ENCODE assay signal across 18 cellular contexts in the genomic region with DNA sequence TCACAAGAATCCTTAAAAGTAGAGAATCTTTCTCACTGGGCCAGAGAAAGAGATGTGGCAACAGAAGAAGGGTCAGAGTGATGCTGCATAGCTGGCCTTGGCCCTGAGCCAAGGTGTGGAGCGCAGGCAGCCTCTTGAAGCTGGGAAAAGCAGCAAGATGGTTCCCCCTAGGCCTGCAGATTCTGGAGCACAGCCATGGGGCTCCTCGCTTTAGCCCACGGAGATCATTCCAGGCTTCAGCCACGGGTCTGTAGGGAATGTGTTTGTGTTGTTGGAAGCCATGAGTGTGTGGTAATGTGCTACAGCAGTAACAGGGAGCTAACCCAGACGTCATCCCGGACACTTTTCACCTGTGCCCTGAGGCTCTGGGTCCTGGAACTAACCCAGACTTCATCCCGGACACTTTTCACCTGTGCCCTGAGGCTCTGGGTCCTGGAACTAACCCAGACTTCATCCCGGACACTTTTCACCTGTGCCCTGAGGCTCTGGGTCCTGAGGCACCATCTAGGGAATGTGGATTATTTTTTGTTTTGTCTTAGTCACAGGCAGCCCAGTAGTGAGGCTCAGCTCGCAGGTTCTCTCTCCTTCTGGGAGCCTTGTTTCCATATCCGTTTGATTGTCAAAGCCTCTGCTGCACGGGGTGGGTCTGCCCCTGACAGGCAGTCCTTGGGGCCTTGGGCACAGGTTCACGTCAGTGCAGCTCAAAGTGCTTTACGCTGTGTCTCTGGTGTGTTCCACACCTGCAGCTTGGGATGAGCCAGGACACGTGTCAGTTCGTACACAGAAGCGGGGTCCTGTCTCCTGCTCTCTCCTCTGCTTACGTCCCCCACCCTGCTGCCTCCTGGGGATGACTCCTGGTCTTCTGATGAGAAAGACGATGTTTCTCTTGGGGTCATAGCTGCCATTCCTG. TPM values are rescaled to one million over a fixed set of nuclear protein-coding genes. Genes with fewer than 3 reads are reported as not detected.
DNase-seq lines count a peak whose midpoint lies in the region; ATAC-seq, FAIRE-seq and TF ChIP-seq lines count a peak whose summit lies in the region.
"Had no signal": no experiment of that assay in that cellular context is flagged by ENCODE, and none has a peak within 500 bp of the region (broad histone marks: within the 10 kb centered on the region; RNA-seq: fewer than 3 reads in every experiment).

No MANE protein-coding gene starts in this region.

- H3K36me3 ChIP-seq in left ventricle myocardium inferior = peaks cover 7% of the 10 kb centered on the region
- no peaks in the 10 kb centered on the region for H3K36me3 ChIP-seq in RWPE2 (ENCODE audit: low read depth)
- no peaks in the 10 kb centered on the region for H3K36me3 ChIP-seq in small intestine (ENCODE audit: control insufficient read depth in 2 of 2, insufficient read depth in 2 of 2, low read length in 2 of 2)
- H3K36me3 ChIP-seq: adrenal gland, upper lobe of left lung had no signal

- H3K4me3 ChIP-seq in left ventricle myocardium inferior = no peak overlapping the region
- no peak overlapping the region for H3K4me3 ChIP-seq in RWPE2 (ENCODE audit: severe bottlenecking)
- H3K4me3 ChIP-seq in small intestine (ENCODE audit: low read depth in 1 of 2, low read length in 2 of 2) = no peak overlapping the region
- H3K4me3 ChIP-seq: adrenal gland, BLaER1, upper lobe of left lung had no signal

- DNase-seq in Right ventricle myocardium inferior (ENCODE audit: missing footprints) = peak; percentile 51
- no peak for DNase-seq in left ventricle myocardium inferior
- peak; percentile 35 for DNase-seq in RWPE2 (ENCODE audit: low spot score)
- DNase-seq in islet precursor cell = peak; percentile 73
- peak; percentile 27 for DNase-seq in ureter (ENCODE audit: low spot score)
- DNase-seq in NCI-H2081 (lab: John Stamatoyannopoulos, UW) = no peak
- DNase-seq in NCI-H524 treated with DMSO at 0.1 percent for 48 hours (lab: John Stamatoyannopoulos, UW) = no peak
- no peak for DNase-seq in small intestine
- DNase-seq: activated CD8-positive, alpha-beta memory T cell treated with anti-CD3 and anti-CD28 coated beads, Interleukin-2, amount 50 U/mL, for 4 hours; effector memory CD8-positive, alpha-beta T cell; H9; hypothalamus; MM.1S; NCI-H526 treated with DMSO at 0.1 percent for 48 hours; retina had no signal

- H3K27me3 ChIP-seq in left ventricle myocardium inferior (ENCODE audit: low read depth) (no peaks in the 10 kb centered on the region), RWPE2 (ENCODE audit: insufficient read depth, poor library complexity, severe bottlenecking) (no peaks in the 10 kb centered on the region), small intestine (ENCODE audit: control insufficient read depth in 2 of 2, insufficient read depth in 2 of 2, low read length in 2 of 2) (no peaks in the 10 kb centered on the region)
- H3K27me3 ChIP-seq: adrenal gland, BLaER1, upper lobe of left lung had no signal

- intact Hi-C loops in Right ventricle myocardium inferior (cut with DNase I) = no loop called here
- intact Hi-C loops in left ventricle myocardium inferior (cut with micrococcal nuclease) = no loop called here

- ATAC-seq in Right ventricle myocardium inferior = no peak
- ATAC-seq in RWPE2 (ENCODE audit: low read depth) = peak; percentile 80
- ATAC-seq: effector memory CD8-positive, alpha-beta T cell had no signal

- TF ChIP-seq CTCF in left ventricle myocardium inferior (IDR thresholded peaks at IDR 0.05; ENCODE audit: borderline replicate concordance) = no peak
- no peak for TF ChIP-seq CTCF in RWPE2 (IDR thresholded peaks at IDR 0.05; ENCODE audit: poor library complexity, severe bottlenecking)

- H3K4me1 ChIP-seq in left ventricle myocardium inferior = no peaks in the 10 kb centered on the region
- H3K4me1 ChIP-seq in RWPE2 (ENCODE audit: insufficient read depth, poor library complexity, severe bottlenecking) = no peaks in the 10 kb centered on the region
- H3K4me1 ChIP-seq in small intestine (ENCODE audit: control insufficient read depth in 2 of 2, insufficient read depth in 1 of 2, low read depth in 1 of 2, low read length in 1 of 2) = no peaks in the 10 kb centered on the region
- H3K4me1 ChIP-seq: adrenal gland, upper lobe of left lung had no signal

- 80 to 84% (median 84%) methylated on average over 18 of the region's 18 CpGs for WGBS in small intestine, 3 donors

- peaks cover 34% of the 10 kb centered on the region for H3K9me3 ChIP-seq in left ventricle myocardium inferior (replicated peaks)
- no peaks in the 10 kb centered on the region for H3K9me3 ChIP-seq in RWPE2 (ENCODE audit: severe bottlenecking)
- no peaks in the 10 kb centered on the region for H3K9me3 ChIP-seq in small intestine (ENCODE audit: control insufficient read depth, low read depth)

- FAIRE-seq in small intestine (lab: Jason Lieb, UNC) = no peak

- H3K27ac ChIP-seq in left ventricle myocardium inferior (replicated peaks) = no peak overlapping the region
- peak overlapping the region; percentile 16 for H3K27ac ChIP-seq in RWPE2 (ENCODE audit: poor library complexity, severe bottlenecking)
- no peak overlapping the region for H3K27ac ChIP-seq in small intestine (ENCODE audit: low read depth in 1 of 2, low read length in 1 of 2)
- H3K27ac ChIP-seq: adrenal gland, BLaER1, upper lobe of left lung had no signal

RNA-seq across cellular contexts. Expression of a gene that starts 56.3 kb away (rescaled TPM):
- total RNA-seq in Right ventricle myocardium inferior (47.3 TPM), left ventricle myocardium inferior (46.2 TPM), ureter (63.3 TPM)
- 10 to 100 TPM; 47.2 to 85.7 (median 70.5) TPM for polyA plus RNA-seq in small intestine

Comparison
In these comparisons a context has a peak if more than half of its experiments do, and no peak if none do; other contexts are left out.
1. DNase-seq: peak in Right ventricle myocardium inferior (single experiment), RWPE2 (single experiment), islet precursor cell (single experiment) and ureter (single experiment); none in left ventricle myocardium inferior (single experiment), NCI-H2081 (0 of 2), NCI-H524 treated with DMSO at 0.1 percent for 48 hours (single experiment) and small intestine (single experiment).